In genomic region chr7:43164757-43165156, GRCh38 we compare ENCODE assay signal across 8 cellular contexts. TPM values are rescaled to one million over a fixed set of nuclear protein-coding genes. Genes with fewer than 3 reads are reported as not detected.
DNase-seq lines count a peak whose midpoint lies in the region; ATAC-seq, FAIRE-seq and TF ChIP-seq lines count a peak whose summit lies in the region.

No MANE protein-coding gene starts in this region.

- peaks cover 6 to 24% of the 10 kb centered on the region in 2 experiments; a peak in 4 of 5 replicates for H3K27me3 ChIP-seq in K562 (ENCODE audit: control insufficient read depth in 2 of 2, insufficient read depth in 2 of 2, low read length in 2 of 2)

- no peak overlapping the region for H3K27ac Mint-ChIP-seq in mesothelial cell of epicardium

- no peak for TF ChIP-seq CTCF in AG09319 (IDR thresholded peaks at IDR 0.05; ENCODE audit: low read depth, low read length)
- TF ChIP-seq CTCF in K562 (IDR thresholded peaks at IDR 0.05 in 2 of 3, conservative IDR thresholded peaks at IDR 0.05 in 1 of 3; ENCODE audit: insufficient read depth in 2 of 3, low read depth in 1 of 3, low read length in 3 of 3) = no peak
- no peak for TF ChIP-seq CTCF in mesothelial cell of epicardium (IDR thresholded peaks at IDR 0.05; ENCODE audit: unreplicated experiment)

- CTCF ChIA-PET in K562 (lab: Yijun Ruan, JAX; ENCODE audit: low intra/inter-chr PET ratio) = no interaction called here

- no peak overlapping the region for H3K4me3 Mint-ChIP-seq in mesothelial cell of epicardium

- peaks cover 2% of the 10 kb centered on the region for H3K9me1 ChIP-seq in K562 (ENCODE audit: control insufficient read depth, insufficient read depth, low read length)

- H3K4me2 ChIP-seq in K562 (ENCODE audit: insufficient read depth, low read length) = no peak overlapping the region

- H4K20me1 ChIP-seq in K562 (replicated peaks; ENCODE audit: control insufficient read depth, insufficient read depth, low read length) = no peaks in the 10 kb centered on the region

- DNase-seq in AG09319 (ENCODE audit: extremely low read depth, low read depth) = peak; percentile 55
- DNase-seq in K562 (ENCODE audit: extremely low read depth in 1 of 4, low spot score in 3 of 4) = no peak
- DNase-seq in sciatic nerve (ENCODE audit: low spot score) = no peak
- DNase-seq in cardiac septum (ENCODE audit: low spot score) = no peak
- DNase-seq in mesothelial cell of epicardium (ENCODE audit: low spot score in 2 of 2, unreplicated experiment in 2 of 2) = no peak
- no peak for DNase-seq in central memory CD4-positive, alpha-beta T cell

- no peak overlapping the region for H3K27ac ChIP-seq in K562 (ENCODE audit: extremely low read depth, low read depth, low read length)

- TF ChIP-seq POLR2A in K562 (conservative IDR thresholded peaks at IDR 0.05) = no peak

- intact Hi-C loops in K562 (cut with micrococcal nuclease) (no loop called here), sciatic nerve (cut with DNase I) (no loop called here), cardiac septum (cut with DNase I) (no loop called here)

- no peak for TF ChIP-seq EP300 in K562 (IDR thresholded peaks at IDR 0.05; ENCODE audit: low read length)

- FAIRE-seq in K562 (lab: Jason Lieb, UNC) = no peak

- H3K9ac ChIP-seq in K562 (ENCODE audit: insufficient read depth in 1 of 2, low read depth in 2 of 2, low read length in 2 of 2) = no peak overlapping the region

- H3K36me3 Mint-ChIP-seq in mesothelial cell of epicardium = no peaks in the 10 kb centered on the region

- POLR2A ChIA-PET in K562 (lab: Yijun Ruan, JAX) = no interaction called here

- 7% methylated on average over 4 of the region's 4 CpGs for WGBS in K562 (ENCODE audit: insufficient coverage, low coverage, missing lambda C conversion rate)

- no peaks in the 10 kb centered on the region for H3K9me3 Mint-ChIP-seq in mesothelial cell of epicardium

- no peaks in the 10 kb centered on the region for H3K27me3 Mint-ChIP-seq in mesothelial cell of epicardium (ENCODE audit: low read depth)

- H3K4me3 ChIP-seq in K562 = no peak overlapping the region

- no peaks in the 10 kb centered on the region for H3K36me3 ChIP-seq in K562 (ENCODE audit: control insufficient read depth, insufficient read depth, low read length)

- no peaks in the 10 kb centered on the region for H3K79me2 ChIP-seq in K562 (ENCODE audit: control insufficient read depth, insufficient read depth, low read length)

- ATAC-seq in GM19351 (IDR thresholded peaks at IDR 0.05; ENCODE audit: unreplicated experiment) (peak; percentile 91), HG03354 (IDR thresholded peaks at IDR 0.05; ENCODE audit: poor library complexity, severe bottlenecking, unreplicated experiment) (peak; percentile 84), K562 (no peak), sciatic nerve (peak; percentile 74)

- in situ Hi-C loops in K562 (cut with MboI) = no loop called here

- no peaks in the 10 kb centered on the region for H3K4me1 ChIP-seq in K562 (replicated peaks in 1 of 2; ENCODE audit: control insufficient read depth in 2 of 2, insufficient read depth in 2 of 2, low read length in 2 of 2)

- H2AFZ ChIP-seq in K562 (ENCODE audit: low read depth, low read length) = no peak overlapping the region

- no peaks in the 10 kb centered on the region for H3K4me1 Mint-ChIP-seq in mesothelial cell of epicardium

- no TSS peak for BruUV-seq in K562 (replicated peaks; lab: Mats Ljungman, UMichigan)

- no peak for TF ChIP-seq RAD21 in K562 (CRISPR knock-in tag; conservative IDR thresholded peaks at IDR 0.05 in 1 of 2, IDR thresholded peaks at IDR 0.05 in 1 of 2)

- no peaks in the 10 kb centered on the region for H3K9me3 ChIP-seq in K562 (replicated peaks; ENCODE audit: control insufficient read depth, insufficient read depth, low read depth, low read length)

TF ChIP-seq in K562, 482 proteins besides CTCF, POLR2A, EP300 and RAD21:
- no peak for TF ChIP-seq PBX2 (CRISPR knock-in tag; IDR thresholded peaks at IDR 0.05; ENCODE audit: low read depth)
- peak; percentile 71 for TF ChIP-seq PBX2 (tag; conservative IDR thresholded peaks at IDR 0.05; ENCODE audit: low read depth)
- no peak for TF ChIP-seq DACH1 (IDR thresholded peaks at IDR 0.05; ENCODE audit: partially characterized antibody)

RNA-seq across cellular contexts. Expression of gene HECW1, which starts 52.3 kb away (rescaled TPM):
- total RNA-seq in K562 (2011; cell fraction: chromatin; rRNA removed; ENCODE audit: low replicate concordance) = 0.33 and 0.39 TPM in 2 replicates
- 0.17 TPM in 1 of 2 replicates, not detected in the other for total RNA-seq in K562 (2011; cell fraction: nucleolus; rRNA removed)
- total RNA-seq in K562 (2011; cell fraction: nucleoplasm; rRNA removed) = 0.08 and 0.88 TPM in 2 replicates
- 0.41 TPM in 1 of 2 replicates, not detected in the other for total RNA-seq in K562 (2014; rRNA removed)
- not detected in 2 replicates for total RNA-seq in K562 (2014; rRNA removed; fragmentation: Illumina TruSeq; extraction: Trizol)
- 0.14 and 0.64 TPM in 2 replicates for total RNA-seq in K562 (2015; rRNA removed; fragmentation: Illumina TruSeq; extraction: Trizol)
- total RNA-seq in K562 (2021) = 0.47 TPM in 1 of 2 replicates, not detected in the other
- 0.07 and 0.11 TPM in 2 replicates for polyA plus RNA-seq in K562 (2011; rRNA removed)
- not detected in 2 replicates for polyA plus RNA-seq in K562 (2011; cell fraction: cytosol; rRNA removed)
- polyA plus RNA-seq in K562 (2011; cell fraction: nucleus; rRNA removed) = 0.13 and 0.20 TPM in 2 replicates
- 0.36 and 0.46 TPM in 2 replicates for polyA plus RNA-seq in K562 (2012)
- 0.13 TPM in 1 of 2 replicates, not detected in the other for polyA plus RNA-seq in K562 (2014; fragmentation: Illumina TruSeq; extraction: Trizol)
- under 1 TPM; 0.08 to 0.31 TPM for polyA plus RNA-seq in K562 (2014; fragmentation: Nextera tagmentation; extraction: Ambion mirVana)
- 0.43 TPM in 1 of 2 replicates, not detected in the other for polyA plus RNA-seq in K562 (2014; rRNA removed)
- not detected in 2 replicates for polyA minus RNA-seq in K562 (2011; rRNA and poly(A)+ RNA removed)
- polyA minus RNA-seq in K562 (2011; cell fraction: cytosol; rRNA and poly(A)+ RNA removed) = not detected in 2 replicates
- polyA minus RNA-seq in K562 (2011; cell fraction: nucleus; rRNA and poly(A)+ RNA removed) = not detected in 2 replicates
- 4.8 TPM for total RNA-seq in sciatic nerve
- not detected for total RNA-seq in cardiac septum
- total RNA-seq in mesothelial cell of epicardium = 1.0 to 1.9 TPM (median 1.4 TPM) in 3 replicates
